Comparison of ENCODE assay signal across 22 cellular contexts in the genomic region with DNA sequence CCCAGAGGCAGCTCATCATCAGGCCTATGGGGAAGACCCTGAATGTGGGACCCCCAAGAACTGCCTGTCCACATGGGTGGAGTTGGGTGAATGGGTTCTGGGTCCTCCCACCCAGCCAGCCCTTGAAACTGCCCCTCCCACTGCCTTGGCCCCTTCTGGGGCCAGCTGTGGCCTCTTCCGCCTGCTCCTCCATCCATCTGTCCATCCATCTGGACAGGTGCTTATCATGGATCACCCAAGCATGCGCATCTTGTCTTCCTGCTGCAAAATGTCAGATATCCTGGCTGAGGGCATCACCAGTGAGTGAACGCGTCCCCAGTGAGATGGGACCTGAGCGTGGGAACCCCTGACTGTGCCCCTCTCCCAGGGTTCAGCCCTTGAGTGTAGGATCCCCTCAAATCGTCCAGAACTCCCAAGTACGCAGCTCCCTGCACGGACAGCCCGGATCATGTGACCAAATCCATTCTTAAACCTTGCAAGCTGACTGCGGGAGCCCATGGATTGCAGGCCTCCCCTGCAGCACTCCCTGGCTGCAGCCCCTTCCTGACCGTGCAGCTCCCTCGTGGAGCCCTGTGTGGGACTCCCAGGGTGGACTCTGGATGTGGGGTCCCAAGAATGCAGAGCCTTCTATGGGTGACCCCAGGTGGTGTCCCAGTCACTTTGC. TPM values are rescaled to one million over a fixed set of nuclear protein-coding genes. Genes with fewer than 3 reads are reported as not detected.
DNase-seq lines count a peak whose midpoint lies in the region; ATAC-seq and TF ChIP-seq lines count a peak whose summit lies in the region.
"Had no signal": no experiment of that assay in that cellular context is flagged by ENCODE, and none has a peak within 500 bp of the region (broad histone marks: within the 10 kb centered on the region; RNA-seq: fewer than 3 reads in every experiment).

No MANE protein-coding gene starts in this region.

- TF ChIP-seq CTCF in A673 (conservative IDR thresholded peaks at IDR 0.05; ENCODE audit: low read depth, low read length) = no peak

- no peaks in the 10 kb centered on the region for H3K27me3 Mint-ChIP-seq in CD4-positive, alpha-beta memory T cell
- H3K27me3 Mint-ChIP-seq in T-cell (no peaks in the 10 kb centered on the region), memory B cell (no peaks in the 10 kb centered on the region)

- peak overlapping the region in 2 of 11 experiments; percentile 11 to 94; a peak in 1 of 22 replicates for H3K9ac ChIP-seq in BLaER1 treated with 17β-estradiol and CSF1 and Interleukin-3, amounts not matched to agents 10 nM and 100 nM

- H3K4me3 Mint-ChIP-seq in CD4-positive, alpha-beta memory T cell = peak overlapping the region in 7 of 8 donors; percentile 14 to 61 (median 41)
- H3K4me3 Mint-ChIP-seq in T-cell (peak overlapping the region; percentile 44 to 80 (median 54)), memory B cell (peak overlapping the region; percentile 32)
- H3K4me3 Mint-ChIP-seq: neural crest cell had no signal

- BruUV-seq in A673 (replicated peaks; lab: Mats Ljungman, UMichigan) = no TSS peak

- no peak overlapping the region for H3K27ac ChIP-seq in BLaER1 treated with 17β-estradiol and CSF1 and Interleukin-3, amounts not matched to agents 10 nM and 100 nM
- no peak overlapping the region for H3K27ac ChIP-seq in CD4-positive, alpha-beta memory T cell (ENCODE audit: low read depth, low read length)
- H3K27ac ChIP-seq in A673 (ENCODE audit: low read depth, low read length, poor library complexity, severe bottlenecking) = no peak overlapping the region
- H3K27ac ChIP-seq: epithelial cell of prostate, SJSA1 had no signal

- H3K4me3 ChIP-seq in BLaER1 treated with 17β-estradiol and CSF1 and Interleukin-3, amounts not matched to agents 10 nM and 100 nM = peak overlapping the region in 1 of 10 experiments; percentile 83; a peak in 1 of 20 replicates
- no peak overlapping the region for H3K4me3 ChIP-seq in CD4-positive, alpha-beta memory T cell (ENCODE audit: low read length in 2 of 2)
- no peak overlapping the region for H3K4me3 ChIP-seq in A673 (ENCODE audit: low read depth, low read length, poor library complexity, severe bottlenecking)
- H3K4me3 ChIP-seq: SJSA1 had no signal

- H3K9me3 Mint-ChIP-seq in CD4-positive, alpha-beta memory T cell = no peaks in the 10 kb centered on the region
- H3K9me3 Mint-ChIP-seq in T-cell (no peaks in the 10 kb centered on the region), memory B cell (peaks cover 1% of the 10 kb centered on the region)

- H3K4me1 Mint-ChIP-seq in CD4-positive, alpha-beta memory T cell = peaks cover 20 to 50% (median 34%) of the 10 kb centered on the region in 4 donors
- H3K4me1 Mint-ChIP-seq in T-cell (peaks cover 38 to 45% (median 43%) of the 10 kb centered on the region in 3 donors), memory B cell (peaks cover 29% of the 10 kb centered on the region)
- H3K4me1 Mint-ChIP-seq: neural crest cell had no signal

- peaks cover 0 to 7% (median 0%) of the 10 kb centered on the region in 11 experiments; a peak in 3 of 22 replicates for H3K9me3 ChIP-seq in BLaER1 treated with 17β-estradiol and CSF1 and Interleukin-3, amounts not matched to agents 10 nM and 100 nM (replicated peaks in 1 of 11)
- no peaks in the 10 kb centered on the region for H3K9me3 ChIP-seq in CD4-positive, alpha-beta memory T cell (ENCODE audit: control insufficient read depth in 1 of 2, low read length in 2 of 2)
- no peaks in the 10 kb centered on the region for H3K9me3 ChIP-seq in A673 (ENCODE audit: low read depth, low read length, poor library complexity, severe bottlenecking)
- H3K9me3 ChIP-seq: SJSA1, upper lobe of left lung had no signal

- peak overlapping the region in 7 of 11 experiments; percentile 84 to 98 (median 93); a peak in 8 of 22 replicates for H3K4me2 ChIP-seq in BLaER1 treated with 17β-estradiol and CSF1 and Interleukin-3, amounts not matched to agents 10 nM and 100 nM

- H3K27me3 ChIP-seq in BLaER1 treated with 17β-estradiol and CSF1 and Interleukin-3, amounts not matched to agents 10 nM and 100 nM = no peaks in the 10 kb centered on the region
- H3K27me3 ChIP-seq in CD4-positive, alpha-beta memory T cell (ENCODE audit: insufficient read depth, low read length) = no peaks in the 10 kb centered on the region
- no peaks in the 10 kb centered on the region for H3K27me3 ChIP-seq in A673 (replicated peaks; ENCODE audit: insufficient read depth, low read depth, low read length, poor library complexity)

- H3K36me3 Mint-ChIP-seq in CD4-positive, alpha-beta memory T cell = peaks cover 7 to 11% of the 10 kb centered on the region in 2 donors
- H3K36me3 Mint-ChIP-seq in T-cell (peaks cover 12% of the 10 kb centered on the region), memory B cell (peaks cover 11% of the 10 kb centered on the region)

- peaks cover 0 to 31% (median 6%) of the 10 kb centered on the region in 11 experiments; a peak in 12 of 22 replicates for H4K20me1 ChIP-seq in BLaER1 treated with 17β-estradiol and CSF1 and Interleukin-3, amounts not matched to agents 10 nM and 100 nM

- peaks cover 0 to 52% (median 25%) of the 10 kb centered on the region in 11 experiments; a peak in 15 of 22 replicates for H3K36me3 ChIP-seq in BLaER1 treated with 17β-estradiol and CSF1 and Interleukin-3, amounts not matched to agents 10 nM and 100 nM
- H3K36me3 ChIP-seq in CD4-positive, alpha-beta memory T cell (ENCODE audit: insufficient read depth, low read length) = peaks cover 16% of the 10 kb centered on the region
- H3K36me3 ChIP-seq in A673 (ENCODE audit: insufficient read depth, low read length, poor library complexity, severe bottlenecking) = no peaks in the 10 kb centered on the region
- H3K36me3 ChIP-seq: SJSA1 had no signal

- POLR2A ChIA-PET in CD4-positive, alpha-beta memory T cell (lab: Charles Lee; ENCODE audit: partially characterized antibody) = interaction anchor here (1.7 to 3.1 kb wide), 3 partner anchors 9 to 282 kb away, joined by 4 to 15 read pairs (median 5); partner anchors contain the start of genes PET100, SNAPC2 and XAB2
- POLR2A ChIA-PET in T-cell (lab: Charles Lee) = no interaction called here
- POLR2A ChIA-PET in A673 (lab: Charles Lee; ENCODE audit: low non-redundant PET) = no interaction called here

- ATAC-seq in T-cell (replicated peaks in 1 of 4) = no peak
- no peak for ATAC-seq in memory B cell (ENCODE audit: low read depth)
- no peak for ATAC-seq in activated CD4-positive, CD25-positive, alpha-beta regulatory T cell treated with anti-CD3 and anti-CD28 coated beads, Interleukin-2, amount 50 U/mL, for 24 hours

- CTCF ChIA-PET in CD4-positive, alpha-beta memory T cell (lab: Charles Lee; ENCODE audit: partially characterized antibody) = no interaction called here
- CTCF ChIA-PET in T-cell (lab: Charles Lee) = no interaction called here
- CTCF ChIA-PET in A673 (lab: Charles Lee) = no interaction called here

- intact Hi-C loops in CD4-positive, alpha-beta memory T cell (cut with micrococcal nuclease) = no loop called here
- intact Hi-C loops in A673 (cut with micrococcal nuclease; ENCODE audit: unreplicated experiment) = no loop called here

- H3K4me1 ChIP-seq in BLaER1 treated with 17β-estradiol and CSF1 and Interleukin-3, amounts not matched to agents 10 nM and 100 nM = peaks cover 31 to 51% (median 43%) of the 10 kb centered on the region in 10 experiments
- H3K4me1 ChIP-seq in CD4-positive, alpha-beta memory T cell (ENCODE audit: insufficient read depth, low read length) = peaks cover 36% of the 10 kb centered on the region
- H3K4me1 ChIP-seq in A673 (ENCODE audit: insufficient read depth, low read length, poor library complexity, severe bottlenecking) = peaks cover 9% of the 10 kb centered on the region
- H3K4me1 ChIP-seq: SJSA1 had no signal

- H3K27ac Mint-ChIP-seq in CD4-positive, alpha-beta memory T cell = peak overlapping the region in 4 of 7 donors; percentile 28 to 90 (median 60)
- H3K27ac Mint-ChIP-seq in T-cell (peak overlapping the region in 1 of 2 donors; percentile 68), memory B cell (no peak overlapping the region)

- peak in 1 of 5 donors; percentile 33 for DNase-seq in CD4-positive, alpha-beta memory T cell
- DNase-seq in T-cell (no peak), memory B cell (ENCODE audit: low spot score in 2 of 2) (no peak), NCI-H1436 (lab: John Stamatoyannopoulos, UW) (no peak), A673 (ENCODE audit: low spot score) (no peak), dermis blood vessel endothelial cell (no peak)
- DNase-seq: foreskin melanocyte; Karpas-422; mesenchymal stem cell; NCI-H1105; NCI-H774; small intestine; stimulated activated CD4-positive, alpha-beta T cell treated with anti-CD3 and anti-CD28 coated beads, Interleukin-4, amount 100 ng/mL, for 24 hours; upper lobe of left lung had no signal

RNA-seq across cellular contexts. Expression of gene STXBP2, which starts 2.0 kb away (rescaled TPM):
- 100 to 1,000 TPM; 219 to 220 TPM for total RNA-seq in CD4-positive, alpha-beta memory T cell
- polyA plus RNA-seq in CD4-positive, alpha-beta memory T cell = 10 to 100 TPM; 73.1 to 88.8 TPM
- 100 to 1,000 TPM; 185 to 229 (median 228) TPM for total RNA-seq in T-cell
- 49.8 and 60.0 TPM in 2 replicates for total RNA-seq in A673 (2021)
- 30.8 and 67.1 TPM in 2 replicates for total RNA-seq in dermis blood vessel endothelial cell

RNA-seq across cellular contexts. Expression of gene PCP2, which starts 5.4 kb away (rescaled TPM):
- 1 to 10 TPM; 5.7 to 6.4 TPM for total RNA-seq in CD4-positive, alpha-beta memory T cell
- 1 to 10 TPM in 1 of 2 donors, under 1 TPM in 1; 0.96 to 1.2 TPM for polyA plus RNA-seq in CD4-positive, alpha-beta memory T cell
- total RNA-seq in T-cell (1 to 10 TPM; 1.6 to 8.9 (median 5.9) TPM), A673 (2021) (not detected in 2 replicates), dermis blood vessel endothelial cell (not detected in 2 replicates)
- total RNA-seq: H4, HT-29, neural crest cell, pulmonary artery endothelial cell, SJSA1 had no signal

RNA-seq across cellular contexts. Expression of gene PET100, which starts 9.3 kb away (rescaled TPM):
- total RNA-seq in CD4-positive, alpha-beta memory T cell = 100 to 1,000 TPM; 120 to 144 TPM
- polyA plus RNA-seq in CD4-positive, alpha-beta memory T cell = 100 to 1,000 TPM; 127 to 279 TPM
- total RNA-seq in T-cell (100 to 1,000 TPM; 105 to 139 (median 110) TPM), A673 (2021) (129 and 130 TPM in 2 replicates), dermis blood vessel endothelial cell (12.7 and 24.7 TPM in 2 replicates)

RNA-seq across cellular contexts. Expression of gene XAB2, which starts 9.6 kb away (rescaled TPM):
- 10 to 100 TPM; 75.6 to 77.2 TPM for total RNA-seq in CD4-positive, alpha-beta memory T cell
- polyA plus RNA-seq in CD4-positive, alpha-beta memory T cell = 1 to 10 TPM; 5.4 to 9.6 TPM
- 10 to 100 TPM; 59.9 to 82.6 (median 78.1) TPM for total RNA-seq in T-cell
- 46.8 and 50.4 TPM in 2 replicates for total RNA-seq in A673 (2021)
- total RNA-seq in dermis blood vessel endothelial cell = 25.2 and 52.9 TPM in 2 replicates

RNA-seq across cellular contexts. Expression of gene RETN, which starts 29.9 kb away (rescaled TPM):
- total RNA-seq in CD4-positive, alpha-beta memory T cell = not detected
- under 1 TPM; 0.48 to 0.94 TPM for polyA plus RNA-seq in CD4-positive, alpha-beta memory T cell
- 1 to 10 TPM in 1 of 5 donors, not detected in 4; 1.6 TPM for total RNA-seq in T-cell
- not detected in 2 replicates for total RNA-seq in A673 (2021)
- not detected in 2 replicates for total RNA-seq in dermis blood vessel endothelial cell
- total RNA-seq: H4, HT-29, neural crest cell, pulmonary artery endothelial cell, SJSA1 had no signal
